In genomic region chr14:58395815-58396626, GRCh38 we compare ENCODE assay signal across 1 cellular context.
TF ChIP-seq lines count a peak whose summit lies in the region.

TSS of gene TOMM20L (plus strand) at chr14:58395930. CDS start at chr14:58395958, 28 bp downstream.

TF ChIP-seq in HepG2, 621 proteins besides CTCF, POLR2A, EP300 and RAD21 (continued from another document and continues in another):
- TF ChIP-seq, protein P1, sequence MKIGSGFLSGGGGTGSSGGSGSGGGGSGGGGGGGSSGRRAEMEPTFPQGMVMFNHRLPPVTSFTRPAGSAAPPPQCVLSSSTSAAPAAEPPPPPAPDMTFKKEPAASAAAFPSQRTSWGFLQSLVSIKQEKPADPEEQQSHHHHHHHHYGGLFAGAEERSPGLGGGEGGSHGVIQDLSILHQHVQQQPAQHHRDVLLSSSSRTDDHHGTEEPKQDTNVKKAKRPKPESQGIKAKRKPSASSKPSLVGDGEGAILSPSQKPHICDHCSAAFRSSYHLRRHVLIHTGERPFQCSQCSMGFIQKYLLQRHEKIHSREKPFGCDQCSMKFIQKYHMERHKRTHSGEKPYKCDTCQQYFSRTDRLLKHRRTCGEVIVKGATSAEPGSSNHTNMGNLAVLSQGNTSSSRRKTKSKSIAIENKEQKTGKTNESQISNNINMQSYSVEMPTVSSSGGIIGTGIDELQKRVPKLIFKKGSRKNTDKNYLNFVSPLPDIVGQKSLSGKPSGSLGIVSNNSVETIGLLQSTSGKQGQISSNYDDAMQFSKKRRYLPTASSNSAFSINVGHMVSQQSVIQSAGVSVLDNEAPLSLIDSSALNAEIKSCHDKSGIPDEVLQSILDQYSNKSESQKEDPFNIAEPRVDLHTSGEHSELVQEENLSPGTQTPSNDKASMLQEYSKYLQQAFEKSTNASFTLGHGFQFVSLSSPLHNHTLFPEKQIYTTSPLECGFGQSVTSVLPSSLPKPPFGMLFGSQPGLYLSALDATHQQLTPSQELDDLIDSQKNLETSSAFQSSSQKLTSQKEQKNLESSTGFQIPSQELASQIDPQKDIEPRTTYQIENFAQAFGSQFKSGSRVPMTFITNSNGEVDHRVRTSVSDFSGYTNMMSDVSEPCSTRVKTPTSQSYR (CRISPR knock-in tag; IDR thresholded peaks at IDR 0.05; ENCODE audit: borderline replicate concordance) = 0 out of 2 replicates have a peak, but pooled peaks have one; percentile 7
- TF ChIP-seq KDM2A (CRISPR knock-in tag; IDR thresholded peaks at IDR 0.05; ENCODE audit: borderline replicate concordance, low read depth) = no peak
- no peak for TF ChIP-seq ZMYM2 (CRISPR knock-in tag; IDR thresholded peaks at IDR 0.05)
- TF ChIP-seq KAT2B (IDR thresholded peaks at IDR 0.05; ENCODE audit: borderline replicate concordance, low read depth, low read length) = no peak
- TF ChIP-seq, protein P2, sequence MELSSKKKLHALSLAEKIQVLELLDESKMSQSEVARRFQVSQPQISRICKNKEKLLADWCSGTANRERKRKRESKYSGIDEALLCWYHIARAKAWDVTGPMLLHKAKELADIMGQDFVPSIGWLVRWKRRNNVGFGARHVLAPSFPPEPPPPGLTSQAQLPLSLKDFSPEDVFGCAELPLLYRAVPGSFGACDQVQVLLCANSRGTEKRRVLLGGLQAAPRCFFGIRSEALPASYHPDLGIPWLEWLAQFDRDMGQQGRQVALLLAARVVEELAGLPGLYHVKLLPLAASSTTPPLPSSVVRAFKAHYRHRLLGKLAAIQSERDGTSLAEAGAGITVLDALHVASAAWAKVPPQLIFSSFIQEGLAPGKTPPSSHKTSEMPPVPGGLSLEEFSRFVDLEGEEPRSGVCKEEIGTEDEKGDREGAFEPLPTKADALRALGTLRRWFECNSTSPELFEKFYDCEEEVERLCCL (CRISPR knock-in tag; IDR thresholded peaks at IDR 0.05; ENCODE audit: borderline replicate concordance) = no peak
- TF ChIP-seq ATF4 (CRISPR knock-in tag; IDR thresholded peaks at IDR 0.05) = no peak
- TF ChIP-seq, protein P3, sequence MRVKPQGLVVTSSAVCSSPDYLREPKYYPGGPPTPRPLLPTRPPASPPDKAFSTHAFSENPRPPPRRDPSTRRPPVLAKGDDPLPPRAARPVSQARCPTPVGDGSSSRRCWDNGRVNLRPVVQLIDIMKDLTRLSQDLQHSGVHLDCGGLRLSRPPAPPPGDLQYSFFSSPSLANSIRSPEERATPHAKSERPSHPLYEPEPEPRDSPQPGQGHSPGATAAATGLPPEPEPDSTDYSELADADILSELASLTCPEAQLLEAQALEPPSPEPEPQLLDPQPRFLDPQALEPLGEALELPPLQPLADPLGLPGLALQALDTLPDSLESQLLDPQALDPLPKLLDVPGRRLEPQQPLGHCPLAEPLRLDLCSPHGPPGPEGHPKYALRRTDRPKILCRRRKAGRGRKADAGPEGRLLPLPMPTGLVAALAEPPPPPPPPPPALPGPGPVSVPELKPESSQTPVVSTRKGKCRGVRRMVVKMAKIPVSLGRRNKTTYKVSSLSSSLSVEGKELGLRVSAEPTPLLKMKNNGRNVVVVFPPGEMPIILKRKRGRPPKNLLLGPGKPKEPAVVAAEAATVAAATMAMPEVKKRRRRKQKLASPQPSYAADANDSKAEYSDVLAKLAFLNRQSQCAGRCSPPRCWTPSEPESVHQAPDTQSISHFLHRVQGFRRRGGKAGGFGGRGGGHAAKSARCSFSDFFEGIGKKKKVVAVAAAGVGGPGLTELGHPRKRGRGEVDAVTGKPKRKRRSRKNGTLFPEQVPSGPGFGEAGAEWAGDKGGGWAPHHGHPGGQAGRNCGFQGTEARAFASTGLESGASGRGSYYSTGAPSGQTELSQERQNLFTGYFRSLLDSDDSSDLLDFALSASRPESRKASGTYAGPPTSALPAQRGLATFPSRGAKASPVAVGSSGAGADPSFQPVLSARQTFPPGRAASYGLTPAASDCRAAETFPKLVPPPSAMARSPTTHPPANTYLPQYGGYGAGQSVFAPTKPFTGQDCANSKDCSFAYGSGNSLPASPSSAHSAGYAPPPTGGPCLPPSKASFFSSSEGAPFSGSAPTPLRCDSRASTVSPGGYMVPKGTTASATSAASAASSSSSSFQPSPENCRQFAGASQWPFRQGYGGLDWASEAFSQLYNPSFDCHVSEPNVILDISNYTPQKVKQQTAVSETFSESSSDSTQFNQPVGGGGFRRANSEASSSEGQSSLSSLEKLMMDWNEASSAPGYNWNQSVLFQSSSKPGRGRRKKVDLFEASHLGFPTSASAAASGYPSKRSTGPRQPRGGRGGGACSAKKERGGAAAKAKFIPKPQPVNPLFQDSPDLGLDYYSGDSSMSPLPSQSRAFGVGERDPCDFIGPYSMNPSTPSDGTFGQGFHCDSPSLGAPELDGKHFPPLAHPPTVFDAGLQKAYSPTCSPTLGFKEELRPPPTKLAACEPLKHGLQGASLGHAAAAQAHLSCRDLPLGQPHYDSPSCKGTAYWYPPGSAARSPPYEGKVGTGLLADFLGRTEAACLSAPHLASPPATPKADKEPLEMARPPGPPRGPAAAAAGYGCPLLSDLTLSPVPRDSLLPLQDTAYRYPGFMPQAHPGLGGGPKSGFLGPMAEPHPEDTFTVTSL (CRISPR knock-in tag; IDR thresholded peaks at IDR 0.05; ENCODE audit: borderline replicate concordance) = no peak; the same call in 1 of the 2 replicates
- TF ChIP-seq, protein P4, sequence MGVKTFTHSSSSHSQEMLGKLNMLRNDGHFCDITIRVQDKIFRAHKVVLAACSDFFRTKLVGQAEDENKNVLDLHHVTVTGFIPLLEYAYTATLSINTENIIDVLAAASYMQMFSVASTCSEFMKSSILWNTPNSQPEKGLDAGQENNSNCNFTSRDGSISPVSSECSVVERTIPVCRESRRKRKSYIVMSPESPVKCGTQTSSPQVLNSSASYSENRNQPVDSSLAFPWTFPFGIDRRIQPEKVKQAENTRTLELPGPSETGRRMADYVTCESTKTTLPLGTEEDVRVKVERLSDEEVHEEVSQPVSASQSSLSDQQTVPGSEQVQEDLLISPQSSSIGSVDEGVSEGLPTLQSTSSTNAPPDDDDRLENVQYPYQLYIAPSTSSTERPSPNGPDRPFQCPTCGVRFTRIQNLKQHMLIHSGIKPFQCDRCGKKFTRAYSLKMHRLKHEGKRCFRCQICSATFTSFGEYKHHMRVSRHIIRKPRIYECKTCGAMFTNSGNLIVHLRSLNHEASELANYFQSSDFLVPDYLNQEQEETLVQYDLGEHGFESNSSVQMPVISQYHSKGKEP (CRISPR knock-in tag; IDR thresholded peaks at IDR 0.05) = no peak
- TF ChIP-seq, protein P5, sequence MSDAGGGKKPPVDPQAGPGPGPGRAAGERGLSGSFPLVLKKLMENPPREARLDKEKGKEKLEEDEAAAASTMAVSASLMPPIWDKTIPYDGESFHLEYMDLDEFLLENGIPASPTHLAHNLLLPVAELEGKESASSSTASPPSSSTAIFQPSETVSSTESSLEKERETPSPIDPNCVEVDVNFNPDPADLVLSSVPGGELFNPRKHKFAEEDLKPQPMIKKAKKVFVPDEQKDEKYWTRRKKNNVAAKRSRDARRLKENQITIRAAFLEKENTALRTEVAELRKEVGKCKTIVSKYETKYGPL (CRISPR knock-in tag; IDR thresholded peaks at IDR 0.05) = no peak
- TF ChIP-seq, protein P6, sequence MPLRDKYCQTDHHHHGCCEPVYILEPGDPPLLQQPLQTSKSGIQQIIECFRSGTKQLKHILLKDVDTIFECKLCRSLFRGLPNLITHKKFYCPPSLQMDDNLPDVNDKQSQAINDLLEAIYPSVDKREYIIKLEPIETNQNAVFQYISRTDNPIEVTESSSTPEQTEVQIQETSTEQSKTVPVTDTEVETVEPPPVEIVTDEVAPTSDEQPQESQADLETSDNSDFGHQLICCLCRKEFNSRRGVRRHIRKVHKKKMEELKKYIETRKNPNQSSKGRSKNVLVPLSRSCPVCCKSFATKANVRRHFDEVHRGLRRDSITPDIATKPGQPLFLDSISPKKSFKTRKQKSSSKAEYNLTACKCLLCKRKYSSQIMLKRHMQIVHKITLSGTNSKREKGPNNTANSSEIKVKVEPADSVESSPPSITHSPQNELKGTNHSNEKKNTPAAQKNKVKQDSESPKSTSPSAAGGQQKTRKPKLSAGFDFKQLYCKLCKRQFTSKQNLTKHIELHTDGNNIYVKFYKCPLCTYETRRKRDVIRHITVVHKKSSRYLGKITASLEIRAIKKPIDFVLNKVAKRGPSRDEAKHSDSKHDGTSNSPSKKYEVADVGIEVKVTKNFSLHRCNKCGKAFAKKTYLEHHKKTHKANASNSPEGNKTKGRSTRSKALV (CRISPR knock-in tag; IDR thresholded peaks at IDR 0.05) = no peak
- TF ChIP-seq, protein P7, sequence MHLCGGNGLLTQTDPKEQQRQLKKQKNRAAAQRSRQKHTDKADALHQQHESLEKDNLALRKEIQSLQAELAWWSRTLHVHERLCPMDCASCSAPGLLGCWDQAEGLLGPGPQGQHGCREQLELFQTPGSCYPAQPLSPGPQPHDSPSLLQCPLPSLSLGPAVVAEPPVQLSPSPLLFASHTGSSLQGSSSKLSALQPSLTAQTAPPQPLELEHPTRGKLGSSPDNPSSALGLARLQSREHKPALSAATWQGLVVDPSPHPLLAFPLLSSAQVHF (CRISPR knock-in tag; IDR thresholded peaks at IDR 0.05) = no peak
- TF ChIP-seq PITX1 (CRISPR knock-in tag; IDR thresholded peaks at IDR 0.05) = no peak
- TF ChIP-seq ZNF75D (CRISPR knock-in tag; IDR thresholded peaks at IDR 0.05; ENCODE audit: borderline replicate concordance) = peak; percentile 31; the same call in 1 of the 2 replicates
- no peak; the same call in 1 of the 2 replicates for TF ChIP-seq ZNF329 (CRISPR knock-in tag; IDR thresholded peaks at IDR 0.05; ENCODE audit: low read depth)
- no peak; the same call in 1 of the 2 replicates for TF ChIP-seq ZNF124 (CRISPR knock-in tag; IDR thresholded peaks at IDR 0.05)
- TF ChIP-seq ZNF850 (CRISPR knock-in tag; conservative IDR thresholded peaks at IDR 0.05) = no peak
- TF ChIP-seq, protein P8, sequence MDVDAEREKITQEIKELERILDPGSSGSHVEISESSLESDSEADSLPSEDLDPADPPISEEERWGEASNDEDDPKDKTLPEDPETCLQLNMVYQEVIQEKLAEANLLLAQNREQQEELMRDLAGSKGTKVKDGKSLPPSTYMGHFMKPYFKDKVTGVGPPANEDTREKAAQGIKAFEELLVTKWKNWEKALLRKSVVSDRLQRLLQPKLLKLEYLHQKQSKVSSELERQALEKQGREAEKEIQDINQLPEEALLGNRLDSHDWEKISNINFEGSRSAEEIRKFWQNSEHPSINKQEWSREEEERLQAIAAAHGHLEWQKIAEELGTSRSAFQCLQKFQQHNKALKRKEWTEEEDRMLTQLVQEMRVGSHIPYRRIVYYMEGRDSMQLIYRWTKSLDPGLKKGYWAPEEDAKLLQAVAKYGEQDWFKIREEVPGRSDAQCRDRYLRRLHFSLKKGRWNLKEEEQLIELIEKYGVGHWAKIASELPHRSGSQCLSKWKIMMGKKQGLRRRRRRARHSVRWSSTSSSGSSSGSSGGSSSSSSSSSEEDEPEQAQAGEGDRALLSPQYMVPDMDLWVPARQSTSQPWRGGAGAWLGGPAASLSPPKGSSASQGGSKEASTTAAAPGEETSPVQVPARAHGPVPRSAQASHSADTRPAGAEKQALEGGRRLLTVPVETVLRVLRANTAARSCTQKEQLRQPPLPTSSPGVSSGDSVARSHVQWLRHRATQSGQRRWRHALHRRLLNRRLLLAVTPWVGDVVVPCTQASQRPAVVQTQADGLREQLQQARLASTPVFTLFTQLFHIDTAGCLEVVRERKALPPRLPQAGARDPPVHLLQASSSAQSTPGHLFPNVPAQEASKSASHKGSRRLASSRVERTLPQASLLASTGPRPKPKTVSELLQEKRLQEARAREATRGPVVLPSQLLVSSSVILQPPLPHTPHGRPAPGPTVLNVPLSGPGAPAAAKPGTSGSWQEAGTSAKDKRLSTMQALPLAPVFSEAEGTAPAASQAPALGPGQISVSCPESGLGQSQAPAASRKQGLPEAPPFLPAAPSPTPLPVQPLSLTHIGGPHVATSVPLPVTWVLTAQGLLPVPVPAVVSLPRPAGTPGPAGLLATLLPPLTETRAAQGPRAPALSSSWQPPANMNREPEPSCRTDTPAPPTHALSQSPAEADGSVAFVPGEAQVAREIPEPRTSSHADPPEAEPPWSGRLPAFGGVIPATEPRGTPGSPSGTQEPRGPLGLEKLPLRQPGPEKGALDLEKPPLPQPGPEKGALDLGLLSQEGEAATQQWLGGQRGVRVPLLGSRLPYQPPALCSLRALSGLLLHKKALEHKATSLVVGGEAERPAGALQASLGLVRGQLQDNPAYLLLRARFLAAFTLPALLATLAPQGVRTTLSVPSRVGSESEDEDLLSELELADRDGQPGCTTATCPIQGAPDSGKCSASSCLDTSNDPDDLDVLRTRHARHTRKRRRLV (CRISPR knock-in tag; IDR thresholded peaks at IDR 0.05) = no peak
- TF ChIP-seq, protein P9, sequence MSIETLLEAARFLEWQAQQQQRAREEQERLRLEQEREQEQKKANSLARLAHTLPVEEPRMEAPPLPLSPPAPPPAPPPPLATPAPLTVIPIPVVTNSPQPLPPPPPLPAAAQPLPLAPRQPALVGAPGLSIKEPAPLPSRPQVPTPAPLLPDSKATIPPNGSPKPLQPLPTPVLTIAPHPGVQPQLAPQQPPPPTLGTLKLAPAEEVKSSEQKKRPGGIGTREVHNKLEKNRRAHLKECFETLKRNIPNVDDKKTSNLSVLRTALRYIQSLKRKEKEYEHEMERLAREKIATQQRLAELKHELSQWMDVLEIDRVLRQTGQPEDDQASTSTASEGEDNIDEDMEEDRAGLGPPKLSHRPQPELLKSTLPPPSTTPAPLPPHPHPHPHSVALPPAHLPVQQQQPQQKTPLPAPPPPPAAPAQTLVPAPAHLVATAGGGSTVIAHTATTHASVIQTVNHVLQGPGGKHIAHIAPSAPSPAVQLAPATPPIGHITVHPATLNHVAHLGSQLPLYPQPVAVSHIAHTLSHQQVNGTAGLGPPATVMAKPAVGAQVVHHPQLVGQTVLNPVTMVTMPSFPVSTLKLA (IDR thresholded peaks at IDR 0.05) = no peak
- TF ChIP-seq HNRNPLL (IDR thresholded peaks at IDR 0.05; ENCODE audit: low read depth, low read length, poor library complexity, severe bottlenecking) = peak; percentile 65
- no peak for TF ChIP-seq PHB2 (IDR thresholded peaks at IDR 0.05; ENCODE audit: partially characterized antibody)
- no peak for TF ChIP-seq ZNF260 (CRISPR knock-in tag; IDR thresholded peaks at IDR 0.05; ENCODE audit: borderline replicate concordance, low read depth)
- TF ChIP-seq YY1 (IDR thresholded peaks at IDR 0.05; ENCODE audit: insufficient read depth, insufficient replicate concordance, low read depth, low read length) = peak; percentile 68
- TF ChIP-seq ZNF674 (CRISPR knock-in tag; IDR thresholded peaks at IDR 0.05; ENCODE audit: low read depth) = 0 out of 2 replicates have a peak, but pooled peaks have one; percentile 49
- no peak for TF ChIP-seq FOXJ3 (CRISPR knock-in tag; IDR thresholded peaks at IDR 0.05; ENCODE audit: borderline replicate concordance)
- TF ChIP-seq CREBL2 (CRISPR knock-in tag; IDR thresholded peaks at IDR 0.05; ENCODE audit: borderline replicate concordance) = no peak; the same call in 1 of the 2 replicates
- no peak for TF ChIP-seq ZBTB21 (CRISPR knock-in tag; IDR thresholded peaks at IDR 0.05)
- TF ChIP-seq CBX1 (IDR thresholded peaks at IDR 0.05; ENCODE audit: low read depth) = no peak
- TF ChIP-seq PPARG (CRISPR knock-in tag; conservative IDR thresholded peaks at IDR 0.05) = no peak
